Comparison of ENCODE assay signal across 1 cellular context in genomic region chrX:38561126-38561868, GRCh38.
A peak's percentile ranks its signal among the peaks of the same experiment; 100 is the strongest.
TF ChIP-seq lines count a peak whose summit lies in the region.

TSPAN7 (plus strand) TSS chrX:38561542; CDS start chrX:38561547, 5 bp downstream.

TF ChIP-seq in K562, 482 proteins besides CTCF, POLR2A, EP300 and RAD21 (continued from another document and continues in another):
- TF ChIP-seq HMGN3 (IDR thresholded peaks at IDR 0.05; ENCODE audit: borderline replicate concordance, extremely low read depth, insufficient read length, low read depth, low read length) = peak; percentile 27
- TF ChIP-seq ZFP30 (CRISPR knock-in tag; IDR thresholded peaks at IDR 0.05; ENCODE audit: borderline replicate concordance) = no peak
- TF ChIP-seq HSF4 (CRISPR knock-in tag; IDR thresholded peaks at IDR 0.05; ENCODE audit: borderline replicate concordance) = no peak
- no peak for TF ChIP-seq ZBTB9 (CRISPR knock-in tag; IDR thresholded peaks at IDR 0.05)
- TF ChIP-seq BCLAF1 (IDR thresholded peaks at IDR 0.05; ENCODE audit: borderline replicate concordance in 1 of 2, control insufficient read depth in 1 of 2, low read depth in 2 of 2, low read length in 1 of 2) = no peak
- no peak for TF ChIP-seq HDAC1 (IDR thresholded peaks at IDR 0.05)
- TF ChIP-seq CBFB (CRISPR knock-in tag; IDR thresholded peaks at IDR 0.05) = no peak
- no peak for TF ChIP-seq CBFA2T2 (conservative IDR thresholded peaks at IDR 0.05)
- TF ChIP-seq CAMTA2 (CRISPR knock-in tag; conservative IDR thresholded peaks at IDR 0.05) = no peak
- 0 out of 2 replicates have a peak, but pooled peaks have one; percentile 31 for TF ChIP-seq ZNF766 (CRISPR knock-in tag; conservative IDR thresholded peaks at IDR 0.05)
- TF ChIP-seq RHOXF2B (CRISPR knock-in tag; conservative IDR thresholded peaks at IDR 0.05) = no peak
- TF ChIP-seq IFI16 (CRISPR knock-in tag; IDR thresholded peaks at IDR 0.05) = no peak
- TF ChIP-seq VEZF1 (CRISPR knock-in tag; IDR thresholded peaks at IDR 0.05) = peak; percentile 81
- peak; percentile 89 to 91 for TF ChIP-seq NRF1 (conservative IDR thresholded peaks at IDR 0.05 in 1 of 2, IDR thresholded peaks at IDR 0.05 in 1 of 2)
- peak; percentile 31; the same call in 1 of the 2 replicates for TF ChIP-seq SAFB (IDR thresholded peaks at IDR 0.05; ENCODE audit: borderline replicate concordance, low read depth, low read length)
- no peak for TF ChIP-seq MIER1 (IDR thresholded peaks at IDR 0.05; ENCODE audit: low read depth)
- TF ChIP-seq WHSC1 (IDR thresholded peaks at IDR 0.05; ENCODE audit: low read length) = no peak
- TF ChIP-seq CCNT2 (IDR thresholded peaks at IDR 0.05; ENCODE audit: borderline replicate concordance, extremely low read depth, insufficient read length, low read depth, low read length) = peak; percentile 19
- TF ChIP-seq TFAP4 (CRISPR knock-in tag; IDR thresholded peaks at IDR 0.05; ENCODE audit: borderline replicate concordance) = peak; percentile 24; the same call in 1 of the 2 replicates
- TF ChIP-seq PRDM10 (IDR thresholded peaks at IDR 0.05; ENCODE audit: partially characterized antibody) = peak; percentile 51
- no peak for TF ChIP-seq CBFA2T3 (IDR thresholded peaks at IDR 0.05)
- no peak for TF ChIP-seq NFRKB (IDR thresholded peaks at IDR 0.05; ENCODE audit: low read depth)
- TF ChIP-seq MAX (CRISPR knock-in tag; IDR thresholded peaks at IDR 0.05) = peak; percentile 39; the same call in 1 of the 2 replicates
- TF ChIP-seq YY1 (IDR thresholded peaks at IDR 0.05; ENCODE audit: borderline replicate concordance in 1 of 3, control insufficient read depth in 1 of 3, extremely low read depth in 1 of 3, insufficient read depth in 3 of 3, insufficient read length in 1 of 3, insufficient replicate concordance in 2 of 3, low read depth in 1 of 3, low read length in 2 of 3) = no peak
- no peak for TF ChIP-seq RAD51 (IDR thresholded peaks at IDR 0.05; ENCODE audit: borderline replicate concordance, low read depth)
- 0 out of 2 replicates have a peak, but pooled peaks have one; percentile 47 for TF ChIP-seq NR2C2 (CRISPR knock-in tag; IDR thresholded peaks at IDR 0.05)
- TF ChIP-seq NR2C2 (tag; IDR thresholded peaks at IDR 0.05) = peak; percentile 81
- TF ChIP-seq MEIS2 (IDR thresholded peaks at IDR 0.05; ENCODE audit: partially characterized antibody) = peak; percentile 59
- no peak for TF ChIP-seq TRIM28 (IDR thresholded peaks at IDR 0.05)
- TF ChIP-seq ZBTB8A (IDR thresholded peaks at IDR 0.05; ENCODE audit: partially characterized antibody) = no peak
- peak; percentile 50 for TF ChIP-seq MGA (IDR thresholded peaks at IDR 0.05)
- TF ChIP-seq MAZ (CRISPR knock-in tag; conservative IDR thresholded peaks at IDR 0.05 in 1 of 2, IDR thresholded peaks at IDR 0.05 in 1 of 2) = peak in 1 of 2 experiments; percentile 43; a peak in 1 of 4 replicates
- TF ChIP-seq NR2C1 (IDR thresholded peaks at IDR 0.05) = peak; percentile 84
- peak; percentile 83 for TF ChIP-seq NR2C1 (tag; IDR thresholded peaks at IDR 0.05)
- TF ChIP-seq PREB (CRISPR knock-in tag; IDR thresholded peaks at IDR 0.05) = no peak
